1 cellular context compared by ENCODE assay signal in the genomic region with DNA sequence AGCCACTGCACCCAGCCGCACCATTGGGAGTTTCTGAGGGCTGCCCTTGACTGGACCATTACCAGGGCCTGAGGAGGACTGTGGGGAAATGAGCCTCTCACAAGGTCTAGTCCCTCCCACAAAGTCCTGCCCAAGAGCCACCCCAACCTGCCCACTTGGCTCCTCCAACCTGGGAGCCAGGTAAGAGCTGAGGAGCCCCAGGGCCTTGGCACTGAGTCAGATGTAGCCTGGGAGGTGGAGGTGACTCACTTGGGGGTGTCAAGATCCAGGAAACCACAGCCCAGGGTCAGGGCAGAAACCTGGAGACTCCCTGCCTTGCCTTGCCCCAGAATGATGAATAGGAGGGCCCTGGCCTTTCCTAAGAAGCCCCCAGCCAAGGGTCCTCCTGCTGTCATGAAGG.
TF ChIP-seq lines count a peak whose summit lies in the region.

No MANE protein-coding gene starts in this region.

TF ChIP-seq in HCT116, 20 proteins besides CTCF, POLR2A, EP300 and RAD21:
- TF ChIP-seq, protein P1, sequence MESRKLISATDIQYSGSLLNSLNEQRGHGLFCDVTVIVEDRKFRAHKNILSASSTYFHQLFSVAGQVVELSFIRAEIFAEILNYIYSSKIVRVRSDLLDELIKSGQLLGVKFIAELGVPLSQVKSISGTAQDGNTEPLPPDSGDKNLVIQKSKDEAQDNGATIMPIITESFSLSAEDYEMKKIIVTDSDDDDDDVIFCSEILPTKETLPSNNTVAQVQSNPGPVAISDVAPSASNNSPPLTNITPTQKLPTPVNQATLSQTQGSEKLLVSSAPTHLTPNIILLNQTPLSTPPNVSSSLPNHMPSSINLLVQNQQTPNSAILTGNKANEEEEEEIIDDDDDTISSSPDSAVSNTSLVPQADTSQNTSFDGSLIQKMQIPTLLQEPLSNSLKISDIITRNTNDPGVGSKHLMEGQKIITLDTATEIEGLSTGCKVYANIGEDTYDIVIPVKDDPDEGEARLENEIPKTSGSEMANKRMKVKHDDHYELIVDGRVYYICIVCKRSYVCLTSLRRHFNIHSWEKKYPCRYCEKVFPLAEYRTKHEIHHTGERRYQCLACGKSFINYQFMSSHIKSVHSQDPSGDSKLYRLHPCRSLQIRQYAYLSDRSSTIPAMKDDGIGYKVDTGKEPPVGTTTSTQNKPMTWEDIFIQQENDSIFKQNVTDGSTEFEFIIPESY (IDR thresholded peaks at IDR 0.05; ENCODE audit: extremely low read depth, insufficient replicate concordance, low read length), result no peak
- TF ChIP-seq ZNF274 (IDR thresholded peaks at IDR 0.05; ENCODE audit: low read depth, low read length) (no peak), TCF7L2 (IDR thresholded peaks at IDR 0.05; ENCODE audit: borderline replicate concordance, extremely low read depth, insufficient read depth, insufficient read length) (no peak), EGR1 (IDR thresholded peaks at IDR 0.05; ENCODE audit: low read depth) (no peak), SP1 (IDR thresholded peaks at IDR 0.05; ENCODE audit: low read depth) (peak; percentile 86), EZH2 (IDR thresholded peaks at IDR 0.05) (no peak), YY1 (IDR thresholded peaks at IDR 0.05; ENCODE audit: extremely low read depth, insufficient replicate concordance, low read depth, low read length) (peak; percentile 29), REST (IDR thresholded peaks at IDR 0.05; ENCODE audit: low read depth) (no peak), JUND (IDR thresholded peaks at IDR 0.05) (peak; percentile 78), SRF (IDR thresholded peaks at IDR 0.05; ENCODE audit: low read depth) (no peak), FOSL1 (IDR thresholded peaks at IDR 0.05; ENCODE audit: low read depth) (peak; percentile 82), ZFX (IDR thresholded peaks at IDR 0.05) (no peak), EZH2phosphoT487 (IDR thresholded peaks at IDR 0.05; ENCODE audit: borderline replicate concordance) (no peak), POLR2AphosphoS5 (IDR thresholded peaks at IDR 0.05; ENCODE audit: low read depth, low read length) (peak; percentile 52; the same call in 1 of the 2 replicates), ELF1 (IDR thresholded peaks at IDR 0.05; ENCODE audit: borderline replicate concordance, low read depth) (no peak), MAX (IDR thresholded peaks at IDR 0.05) (peak; percentile 15; the same call in 1 of the 2 replicates), CBX3 (IDR thresholded peaks at IDR 0.05; ENCODE audit: low read depth) (peak; percentile 35; the same call in 1 of the 2 replicates), SIN3A (IDR thresholded peaks at IDR 0.05; ENCODE audit: low read depth) (no peak)
- TF ChIP-seq, protein P2, sequence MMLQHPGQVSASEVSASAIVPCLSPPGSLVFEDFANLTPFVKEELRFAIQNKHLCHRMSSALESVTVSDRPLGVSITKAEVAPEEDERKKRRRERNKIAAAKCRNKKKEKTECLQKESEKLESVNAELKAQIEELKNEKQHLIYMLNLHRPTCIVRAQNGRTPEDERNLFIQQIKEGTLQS (IDR thresholded peaks at IDR 0.05), result no peak
